12 cellular contexts compared by ENCODE assay signal in the genomic region with DNA sequence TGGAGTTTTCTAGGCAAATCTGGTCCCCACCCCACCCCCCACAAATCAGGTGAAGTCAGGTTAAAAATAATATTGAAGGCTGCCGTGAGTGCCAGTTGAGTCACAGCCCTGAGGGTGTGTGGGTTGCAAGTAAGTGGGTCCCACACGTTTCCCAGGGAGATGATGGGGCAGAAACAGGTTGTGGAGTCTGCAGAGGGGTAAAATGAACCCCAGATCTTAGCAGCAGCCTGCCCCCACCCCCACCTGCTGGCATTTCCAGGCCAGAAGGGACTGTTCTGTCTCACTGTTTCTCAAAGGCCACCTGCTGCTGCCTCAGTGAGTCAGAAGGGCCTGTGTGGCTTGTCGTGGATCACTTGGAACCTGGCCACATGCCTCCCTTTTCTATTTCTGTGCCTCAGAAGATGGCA.
DNase-seq lines count a peak whose midpoint lies in the region; ATAC-seq lines count a peak whose summit lies in the region.
"Had no signal": no experiment of that assay in that cellular context is flagged by ENCODE, and none has a peak within 500 bp of the region (broad histone marks: within the 10 kb centered on the region; RNA-seq: fewer than 3 reads in every experiment).

No MANE protein-coding gene starts in this region.

- peaks cover 53% of the 10 kb centered on the region for H3K4me1 Mint-ChIP-seq in stimulated activated memory B cell treated with anti-CD40 and anti-IgM and Interleukin-4, amounts not matched to agents 10 μg/mL and 1 μg/mL and 100 μg/mL, for 72 hours

- H3K4me3 Mint-ChIP-seq in stimulated activated memory B cell treated with anti-CD40 and anti-IgM and Interleukin-4, amounts not matched to agents 10 μg/mL and 1 μg/mL and 100 μg/mL, for 72 hours: no peak overlapping the region
- H3K4me3 Mint-ChIP-seq: neural crest cell had no signal

- ATAC-seq in stimulated activated memory B cell treated with anti-CD40 and anti-IgM and Interleukin-4, amounts not matched to agents 10 μg/mL and 1 μg/mL and 100 μg/mL, for 72 hours: peak; percentile 46
- ATAC-seq: K562 had no signal

- H3K36me3 Mint-ChIP-seq in stimulated activated memory B cell treated with anti-CD40 and anti-IgM and Interleukin-4, amounts not matched to agents 10 μg/mL and 1 μg/mL and 100 μg/mL, for 72 hours: no peaks in the 10 kb centered on the region

- H3K27me3 Mint-ChIP-seq in stimulated activated memory B cell treated with anti-CD40 and anti-IgM and Interleukin-4, amounts not matched to agents 10 μg/mL and 1 μg/mL and 100 μg/mL, for 72 hours: no peaks in the 10 kb centered on the region

- no peak overlapping the region for H3K27ac Mint-ChIP-seq in stimulated activated memory B cell treated with anti-CD40 and anti-IgM and Interleukin-4, amounts not matched to agents 10 μg/mL and 1 μg/mL and 100 μg/mL, for 72 hours

- DNase-seq in activated T-cell treated with anti-CD3 and anti-CD28 coated beads for 24 hours (ENCODE audit: low read depth) (peak; percentile 48), activated T-cell treated with anti-CD3 and anti-CD28 coated beads for 4 hours (peak; percentile 35), kidney tubule cell (ENCODE audit: low spot score) (peak; percentile 55), NCI-H2227 treated with DMSO at 0.1 percent for 48 hours (lab: John Stamatoyannopoulos, UW) (no peak), NCI-H1417 (lab: John Stamatoyannopoulos, UW) (no peak), D341Med (ENCODE audit: low spot score) (no peak)
- DNase-seq in activated T-cell treated with anti-CD3 and anti-CD28 coated beads, Interleukin-2, amount 50 U/mL, for 1 hour: no peak
- DNase-seq: left colon, NCI-H2107 had no signal

- H3K9me3 Mint-ChIP-seq in stimulated activated memory B cell treated with anti-CD40 and anti-IgM and Interleukin-4, amounts not matched to agents 10 μg/mL and 1 μg/mL and 100 μg/mL, for 72 hours: no peaks in the 10 kb centered on the region
- H3K9me3 Mint-ChIP-seq: neural crest cell had no signal

Comparison
In these comparisons a context has a peak if more than half of its experiments do, and no peak if none do; other contexts are left out.
1. DNase-seq: peak in activated T-cell treated with anti-CD3 and anti-CD28 coated beads for 24 hours (single experiment), activated T-cell treated with anti-CD3 and anti-CD28 coated beads for 4 hours (single experiment) and kidney tubule cell (single experiment); none in activated T-cell treated with anti-CD3 and anti-CD28 coated beads, Interleukin-2, amount 50 U/mL, for 1 hour (single experiment), NCI-H2227 treated with DMSO at 0.1 percent for 48 hours (single experiment), NCI-H1417 (0 of 3) and D341Med (single experiment).